Comparison of ENCODE assay signal across 7 cellular contexts in the genomic region with DNA sequence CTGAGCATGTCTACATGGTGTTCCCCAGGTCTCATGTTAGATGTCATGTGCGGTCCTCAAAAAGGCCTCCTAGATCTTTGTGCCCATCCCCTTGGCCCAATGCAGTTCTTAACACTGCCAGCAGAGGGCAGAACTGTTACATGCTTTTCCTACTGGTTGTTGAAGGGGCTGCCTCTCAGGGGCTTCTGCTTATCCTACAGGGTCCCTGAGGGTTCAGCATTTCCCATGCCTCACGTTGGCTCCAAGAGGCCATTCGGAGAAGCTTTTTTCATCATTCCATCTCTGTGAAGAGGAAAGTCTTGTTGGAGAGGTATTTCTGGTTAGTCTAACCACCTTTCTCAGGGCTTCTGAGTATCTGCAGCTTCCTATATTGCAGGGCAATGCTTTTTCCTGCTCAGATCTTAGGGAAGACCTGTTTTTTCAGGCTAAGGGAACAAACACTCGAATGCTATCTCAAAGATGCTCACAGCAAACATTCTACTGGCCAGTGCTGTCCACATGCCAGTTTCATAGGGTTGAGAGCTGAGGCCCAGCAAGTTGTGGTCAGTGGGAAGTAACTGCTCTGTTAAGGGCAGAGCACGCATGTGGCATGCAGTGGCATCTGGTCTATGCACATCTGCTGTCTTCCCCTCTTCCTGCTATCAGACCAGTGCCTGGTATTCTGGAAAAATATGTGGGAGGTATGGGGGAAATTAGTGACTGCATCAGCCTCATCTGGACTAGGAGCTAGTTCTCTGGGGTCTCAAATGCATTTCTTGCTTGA.
DNase-seq lines count a peak whose midpoint lies in the region; ATAC-seq and TF ChIP-seq lines count a peak whose summit lies in the region.

No MANE protein-coding gene starts in this region.

- no peak overlapping the region for H3K27ac ChIP-seq in parathyroid adenoma

- H3K36me3 ChIP-seq in parathyroid adenoma (ENCODE audit: control insufficient read depth, insufficient read depth, low read length) = no peaks in the 10 kb centered on the region

- TF ChIP-seq CTCF in WI38 (IDR thresholded peaks at IDR 0.05; ENCODE audit: low read depth, low read length) = peak; percentile 85
- peak; percentile 88 for TF ChIP-seq CTCF in foreskin fibroblast (IDR thresholded peaks at IDR 0.05; ENCODE audit: low read depth, low read length)
- TF ChIP-seq CTCF in parathyroid adenoma (IDR thresholded peaks at IDR 0.05) = peak; percentile 80

- H3K4me2 ChIP-seq in parathyroid adenoma (ENCODE audit: low read length) = no peak overlapping the region

- no peaks in the 10 kb centered on the region for H3K79me2 ChIP-seq in parathyroid adenoma

- DNase-seq in ELF-1 (ENCODE audit: low read depth, low spot score) = peak; percentile 88
- peak; percentile 16 for DNase-seq in HuH-7.5 (ENCODE audit: low spot score)
- DNase-seq in foreskin fibroblast = peak in 1 of 2 donors; percentile 42
- DNase-seq in SHP77 treated with DMSO at 0.1 percent for 48 hours (lab: John Stamatoyannopoulos, UW) = no peak

- H3K9ac ChIP-seq in parathyroid adenoma = no peak overlapping the region

- H3K9me3 ChIP-seq in parathyroid adenoma (ENCODE audit: control insufficient read depth, low read length) = no peaks in the 10 kb centered on the region

- ATAC-seq in GM21381 (IDR thresholded peaks at IDR 0.05; ENCODE audit: unreplicated experiment) = peak; percentile 60

- H3K4me1 ChIP-seq in parathyroid adenoma = no peaks in the 10 kb centered on the region

- no peak overlapping the region for H2AFZ ChIP-seq in parathyroid adenoma

- H3K4me3 ChIP-seq in WI38 (ENCODE audit: low read depth, low read length) (no peak overlapping the region), foreskin fibroblast (ENCODE audit: low read depth in 1 of 2, low read length in 2 of 2) (no peak overlapping the region), parathyroid adenoma (ENCODE audit: low read depth, low read length) (no peak overlapping the region)

- no peaks in the 10 kb centered on the region for H3K27me3 ChIP-seq in parathyroid adenoma (ENCODE audit: control insufficient read depth, insufficient read depth, low read length)
